Comparison of ENCODE assay signal across 9 cellular contexts in genomic region chr10:97914837-97915211, GRCh38.
DNase-seq lines count a peak whose midpoint lies in the region; ATAC-seq, FAIRE-seq and TF ChIP-seq lines count a peak whose summit lies in the region.
"Had no signal": no experiment of that assay in that cellular context is flagged by ENCODE, and none has a peak within 500 bp of the region (broad histone marks: within the 10 kb centered on the region; RNA-seq: fewer than 3 reads in every experiment).

No MANE protein-coding gene starts in this region.

- no peak for FAIRE-seq in D721Med (lab: Jason Lieb, UNC)
- FAIRE-seq: TTC549 had no signal

- H3K36me3 ChIP-seq in WERI-Rb-1 (no peaks in the 10 kb centered on the region), brain microvascular endothelial cell (replicated peaks) (no peaks in the 10 kb centered on the region)

- no peak for ATAC-seq in GM21529 (IDR thresholded peaks at IDR 0.05; ENCODE audit: unreplicated experiment)

- no peak overlapping the region for H3K27ac ChIP-seq in WERI-Rb-1
- no peak overlapping the region for H3K27ac ChIP-seq in brain microvascular endothelial cell

- DNase-seq in D721Med (ENCODE audit: insufficient read length, low spot score), result peak; percentile 67
- DNase-seq in HCEC 1CT, result peak; percentile 36
- DNase-seq in NCI-H2081 treated with DMSO at 0.1 percent for 48 hours (lab: John Stamatoyannopoulos, UW), result peak; percentile 7
- DNase-seq in WERI-Rb-1, result peak; percentile 90
- peak; percentile 37 for DNase-seq in brain microvascular endothelial cell
- DNase-seq in iPS-NIHi7 (ENCODE audit: extremely low spot score), result peak; percentile 93
- peak; percentile 41 to 64 for DNase-seq in stimulated activated CD4-positive, alpha-beta T cell treated with anti-CD3 and anti-CD28 coated beads, Interleukin-15, amount 100 ng/mL, for 1 hour (ENCODE audit: low read depth in 1 of 2, low spot score in 1 of 2)

- H3K9me3 ChIP-seq in WERI-Rb-1 (ENCODE audit: severe bottlenecking), result peaks cover 2% of the 10 kb centered on the region

- in situ Hi-C loops in brain microvascular endothelial cell (cut with HindIII; ENCODE audit: low pct_ligation_motif_present, low sequenced_read_pairs), result no loop called here

- TF ChIP-seq CTCF in D721Med (IDR thresholded peaks at IDR 0.05; ENCODE audit: insufficient read depth, missing control alignments) (peak; percentile 87), WERI-Rb-1 (IDR thresholded peaks at IDR 0.05; ENCODE audit: low read depth, low read length) (peak; percentile 90), brain microvascular endothelial cell (IDR thresholded peaks at IDR 0.05; ENCODE audit: low read depth, low read length, missing control alignments) (peak; percentile 93)

- H3K27me3 ChIP-seq in WERI-Rb-1 (ENCODE audit: insufficient read depth, low read depth, severe bottlenecking) (no peaks in the 10 kb centered on the region), brain microvascular endothelial cell (replicated peaks) (peaks cover 2% of the 10 kb centered on the region)

- H3K4me3 ChIP-seq in WERI-Rb-1 (ENCODE audit: low read depth, low read length), result no peak overlapping the region
- H3K4me3 ChIP-seq in brain microvascular endothelial cell (ENCODE audit: low read depth, low read length), result no peak overlapping the region

Comparison
In these comparisons a context has a peak if more than half of its experiments do, and no peak if none do; other contexts are left out.
1. DNase-seq: peak in every context shown above with its lines; median percentile 93 in iPS-NIHi7; 90 in WERI-Rb-1; 67 in D721Med; 52 in stimulated activated CD4-positive, alpha-beta T cell treated with anti-CD3 and anti-CD28 coated beads, Interleukin-15, amount 100 ng/mL, for 1 hour; 37 in brain microvascular endothelial cell; 36 in HCEC 1CT; 7 in NCI-H2081 treated with DMSO at 0.1 percent for 48 hours.